ENCODE assay signal across 1 cellular context in genomic region chr16:17371014-17371296, GRCh38.
TF ChIP-seq lines count a peak whose summit lies in the region.

No MANE protein-coding gene starts in this region.

TF ChIP-seq in SK-N-SH, 30 proteins besides CTCF, POLR2A, EP300 and RAD21 (continued from another document):
- TF ChIP-seq ZBTB33 (IDR thresholded peaks at IDR 0.05; ENCODE audit: borderline replicate concordance, low read depth) (no peak), FOXJ3 (CRISPR knock-in tag; IDR thresholded peaks at IDR 0.05) (no peak)
